In genomic region chr16:67296422-67296821, GRCh38 we compare ENCODE assay signal across 16 cellular contexts. TPM values are rescaled to one million over a fixed set of nuclear protein-coding genes. Genes with fewer than 3 reads are reported as not detected.
DNase-seq lines count a peak whose midpoint lies in the region; ATAC-seq, FAIRE-seq and TF ChIP-seq lines count a peak whose summit lies in the region.
"Had no signal": no experiment of that assay in that cellular context is flagged by ENCODE, and none has a peak within 500 bp of the region (broad histone marks: within the 10 kb centered on the region; RNA-seq: fewer than 3 reads in every experiment).

No MANE protein-coding gene starts in this region.

- TF ChIP-seq CTCF in osteocyte (IDR thresholded peaks at IDR 0.05) (no peak), D721Med (IDR thresholded peaks at IDR 0.05; ENCODE audit: insufficient read depth, missing control alignments) (no peak)

- DNase-seq in GM03348 (ENCODE audit: low spot score): peak; percentile 62
- peak; percentile 22 for DNase-seq in MG63
- peak; percentile 47 for DNase-seq in dedifferentiated amniotic fluid mesenchymal stem cell (ENCODE audit: extremely low spot score)
- no peak for DNase-seq in osteocyte (ENCODE audit: extremely low spot score, unreplicated experiment)
- no peak for DNase-seq in OCI-M1 (lab: John Stamatoyannopoulos, UW)
- DNase-seq in D721Med (ENCODE audit: insufficient read length, low spot score): no peak
- DNase-seq: activated CD4-positive, alpha-beta T cell treated with anti-CD3 and anti-CD28 coated beads for 48 hours; hypothalamus; left ventricle myocardium inferior; naive B cell; SHP77 treated with DMSO at 0.1 percent for 48 hours; T-helper 9 cell had no signal

- no peaks in the 10 kb centered on the region for H3K9me3 ChIP-seq in MG63
- H3K9me3 ChIP-seq: left ventricle myocardium inferior had no signal

- peaks cover 4% of the 10 kb centered on the region for H3K27me3 Mint-ChIP-seq in osteocyte (ENCODE audit: unreplicated experiment)
- H3K27me3 Mint-ChIP-seq: activated naive CD4-positive, alpha-beta T cell treated with anti-CD3 and anti-CD28 coated beads, Interleukin-2, amount 50 U/mL, for 24 hours had no signal

- H3K27ac Mint-ChIP-seq in osteocyte (ENCODE audit: unreplicated experiment): peak overlapping the region; percentile 40
- H3K27ac Mint-ChIP-seq: activated naive CD4-positive, alpha-beta T cell treated with anti-CD3 and anti-CD28 coated beads, Interleukin-2, amount 50 U/mL, for 24 hours; naive B cell had no signal

- H3K4me3 ChIP-seq in MG63: no peak overlapping the region
- H3K4me3 ChIP-seq: left ventricle myocardium inferior had no signal

- no peak for ATAC-seq in GM18511 (IDR thresholded peaks at IDR 0.05; ENCODE audit: unreplicated experiment)
- no peak for ATAC-seq in GM21515 (IDR thresholded peaks at IDR 0.05; ENCODE audit: unreplicated experiment)

- H3K9me3 Mint-ChIP-seq in osteocyte (ENCODE audit: unreplicated experiment): no peaks in the 10 kb centered on the region
- H3K9me3 Mint-ChIP-seq: activated naive CD4-positive, alpha-beta T cell treated with anti-CD3 and anti-CD28 coated beads, Interleukin-2, amount 50 U/mL, for 24 hours; CD14-positive monocyte; naive B cell had no signal

- H3K4me1 Mint-ChIP-seq in osteocyte (ENCODE audit: unreplicated experiment): peaks cover 35% of the 10 kb centered on the region
- H3K4me1 Mint-ChIP-seq: activated naive CD4-positive, alpha-beta T cell treated with anti-CD3 and anti-CD28 coated beads, Interleukin-2, amount 50 U/mL, for 24 hours; CD14-positive monocyte; naive B cell had no signal

- no peak for FAIRE-seq in D721Med (lab: Jason Lieb, UNC)

- H3K4me3 Mint-ChIP-seq in osteocyte (ENCODE audit: unreplicated experiment): no peak overlapping the region
- H3K4me3 Mint-ChIP-seq: activated naive CD4-positive, alpha-beta T cell treated with anti-CD3 and anti-CD28 coated beads, Interleukin-2, amount 50 U/mL, for 24 hours; CD14-positive monocyte; naive B cell had no signal

- H3K27me3 ChIP-seq in MG63: no peaks in the 10 kb centered on the region

- no peaks in the 10 kb centered on the region for H3K36me3 Mint-ChIP-seq in osteocyte (ENCODE audit: unreplicated experiment)
- H3K36me3 Mint-ChIP-seq: activated naive CD4-positive, alpha-beta T cell treated with anti-CD3 and anti-CD28 coated beads, Interleukin-2, amount 50 U/mL, for 24 hours; CD14-positive monocyte; naive B cell had no signal

- no peaks in the 10 kb centered on the region for H3K36me3 ChIP-seq in MG63
- H3K36me3 ChIP-seq: left ventricle myocardium inferior had no signal

RNA-seq across cellular contexts. Expression of gene PLEKHG4, which starts 17.1 kb away (rescaled TPM):
- total RNA-seq in MG63 (2014; rRNA removed; shearing (Covaris generic); ENCODE audit: low replicate concordance): 78.0 and 80.1 TPM in 2 replicates
- 10.1 and 11.4 TPM in 2 replicates for total RNA-seq in osteocyte

RNA-seq across cellular contexts. Expression of gene KCTD19, which starts 30.1 kb away (rescaled TPM):
- not detected in 2 replicates for total RNA-seq in MG63 (2014; rRNA removed; shearing (Covaris generic); ENCODE audit: low replicate concordance)
- 0.39 TPM in 1 of 2 replicates, not detected in the other for total RNA-seq in osteocyte
- total RNA-seq: left ventricle myocardium inferior had no signal

RNA-seq across cellular contexts. Expression of gene LRRC36, which starts 30.2 kb away (rescaled TPM):
- total RNA-seq in MG63 (2014; rRNA removed; shearing (Covaris generic); ENCODE audit: low replicate concordance): 0.33 and 0.39 TPM in 2 replicates
- total RNA-seq in osteocyte: not detected in 2 replicates
- total RNA-seq: left ventricle myocardium inferior had no signal

RNA-seq across cellular contexts. Expression of gene SLC9A5, which starts 47.6 kb away (rescaled TPM):
- 0.03 TPM in 1 of 2 replicates, not detected in the other for total RNA-seq in MG63 (2014; rRNA removed; shearing (Covaris generic); ENCODE audit: low replicate concordance)
- 4.2 and 4.4 TPM in 2 replicates for total RNA-seq in osteocyte

RNA-seq across cellular contexts. Expression of gene FHOD1, which starts 49.1 kb away (rescaled TPM):
- 7.7 and 8.9 TPM in 2 replicates for total RNA-seq in MG63 (2014; rRNA removed; shearing (Covaris generic); ENCODE audit: low replicate concordance)
- total RNA-seq in osteocyte: 60.0 and 71.7 TPM in 2 replicates

Comparison
In these comparisons a context has a peak if more than half of its experiments do, and no peak if none do; other contexts are left out.
1. DNase-seq: peak in GM03348 (single experiment), MG63 (single experiment) and dedifferentiated amniotic fluid mesenchymal stem cell (single experiment); none in osteocyte (single experiment), OCI-M1 (single experiment) and D721Med (single experiment).